In the genomic region with DNA sequence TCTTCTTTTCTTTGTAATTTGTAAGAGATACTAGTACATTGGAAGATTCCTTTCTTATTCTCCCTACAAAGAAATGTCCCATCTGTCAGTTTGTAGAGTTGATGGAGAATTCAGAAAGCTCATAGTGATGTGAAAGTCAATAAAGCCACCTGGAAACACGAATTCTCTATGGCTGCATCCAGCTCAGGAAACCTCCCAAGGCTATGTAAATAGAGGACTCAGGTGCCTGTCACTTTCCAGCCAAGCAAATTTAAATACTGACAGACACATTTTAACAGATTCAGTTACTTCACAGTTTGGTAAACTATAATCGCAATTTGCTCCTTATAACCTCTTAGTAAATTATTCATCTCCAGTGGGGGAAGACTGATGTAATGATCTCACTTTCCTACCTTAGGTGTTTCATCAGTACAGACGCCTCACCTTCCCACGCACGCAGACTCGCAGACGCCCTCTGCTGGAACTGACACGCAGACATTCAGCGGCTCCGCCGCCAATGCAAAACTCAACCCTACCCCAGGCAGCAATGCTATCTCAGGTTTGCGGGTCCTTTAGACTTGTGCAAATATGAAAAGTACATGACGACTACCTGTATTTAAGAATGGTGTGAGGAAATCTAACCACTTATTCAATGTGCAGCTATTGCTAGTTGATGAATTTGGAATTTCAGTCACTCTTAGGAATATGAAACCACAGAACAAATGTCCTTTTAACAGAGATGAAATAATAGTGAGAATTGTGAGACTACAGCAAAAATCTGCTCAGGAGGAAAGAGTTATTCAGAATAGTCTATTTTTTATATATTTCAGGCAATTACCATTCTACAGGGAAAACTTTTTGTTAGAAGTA, we compare ENCODE assay signal across 1 cellular context.
TF ChIP-seq lines count a peak whose summit lies in the region.

No MANE protein-coding gene starts in this region.

TF ChIP-seq in K562, 482 proteins besides CTCF, POLR2A, EP300 and RAD21 (continued from another document):
- TF ChIP-seq ZBTB33 (CRISPR knock-in tag; IDR thresholded peaks at IDR 0.05): peak; percentile 100
- TF ChIP-seq, protein P1, sequence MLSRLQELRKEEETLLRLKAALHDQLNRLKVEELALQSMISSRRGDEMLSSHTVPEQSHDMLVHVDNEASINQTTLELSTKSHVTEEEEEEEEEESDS (CRISPR knock-in tag; IDR thresholded peaks at IDR 0.05): no peak
- TF ChIP-seq EGR1 (conservative IDR thresholded peaks at IDR 0.05): peak; percentile 31; the same call in 1 of the 2 replicates
- 0 out of 2 replicates have a peak, but pooled peaks have one; percentile 17 for TF ChIP-seq CC2D1A (IDR thresholded peaks at IDR 0.05)
- TF ChIP-seq, protein P2, sequence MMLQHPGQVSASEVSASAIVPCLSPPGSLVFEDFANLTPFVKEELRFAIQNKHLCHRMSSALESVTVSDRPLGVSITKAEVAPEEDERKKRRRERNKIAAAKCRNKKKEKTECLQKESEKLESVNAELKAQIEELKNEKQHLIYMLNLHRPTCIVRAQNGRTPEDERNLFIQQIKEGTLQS (IDR thresholded peaks at IDR 0.05): peak; percentile 40
- TF ChIP-seq, protein P2 (CRISPR knock-in tag; conservative IDR thresholded peaks at IDR 0.05): no peak
